11 cellular contexts compared by ENCODE assay signal in the genomic region with DNA sequence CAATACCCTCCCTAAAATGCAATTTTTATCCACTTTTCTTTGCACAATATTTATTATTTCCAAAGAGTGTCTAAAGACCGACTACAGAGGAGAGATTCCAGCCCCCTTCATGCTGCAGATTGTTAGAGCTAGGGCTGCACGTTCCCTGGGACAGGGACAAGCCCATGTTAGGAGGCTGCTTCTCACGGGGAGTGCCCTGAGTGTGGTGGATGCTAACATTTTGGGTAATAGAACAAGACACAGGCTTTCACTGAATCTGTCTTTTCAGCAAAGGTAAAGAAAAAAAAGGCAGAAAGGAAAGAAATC.
DNase-seq lines count a peak whose midpoint lies in the region; ATAC-seq, FAIRE-seq and TF ChIP-seq lines count a peak whose summit lies in the region.
"Had no signal": no experiment of that assay in that cellular context is flagged by ENCODE, and none has a peak within 500 bp of the region (broad histone marks: within the 10 kb centered on the region; RNA-seq: fewer than 3 reads in every experiment).

No MANE protein-coding gene starts in this region.

- H3K4me1 ChIP-seq in adipocyte (ENCODE audit: control insufficient read depth, insufficient read depth, low read length) (peaks cover 24% of the 10 kb centered on the region), heart left ventricle (peaks cover 0 to 19% (median 6%) of the 10 kb centered on the region in 12 donors), vagina (peaks cover 18% of the 10 kb centered on the region)

- H3K9ac ChIP-seq in adipocyte (ENCODE audit: low read length) = peak overlapping the region; percentile 73

- no peak for TF ChIP-seq POLR2A in heart left ventricle (IDR thresholded peaks at IDR 0.05)
- TF ChIP-seq POLR2A in vagina (IDR thresholded peaks at IDR 0.05) = no peak

- H3K36me3 ChIP-seq in adipocyte (ENCODE audit: control insufficient read depth, insufficient read depth, low read length, severe bottlenecking) (no peaks in the 10 kb centered on the region), heart left ventricle (no peaks in the 10 kb centered on the region), vagina (no peaks in the 10 kb centered on the region)

- WGBS in heart left ventricle, 4 donors = 36 to 53% (median 47%) methylated on average over 3 of the region's 3 CpGs

- H3K4me3 ChIP-seq in adipocyte (ENCODE audit: low read length) = peak overlapping the region; percentile 21
- H3K4me3 ChIP-seq in heart left ventricle = no peak overlapping the region
- H3K4me3 ChIP-seq in vagina = no peak overlapping the region

- TF ChIP-seq CTCF in heart left ventricle (IDR thresholded peaks at IDR 0.05) (no peak), vagina (IDR thresholded peaks at IDR 0.05) (no peak)

- DNase-seq in adipocyte (ENCODE audit: low read depth) (no peak), heart left ventricle (no peak), posterior vena cava (ENCODE audit: low spot score) (peak; percentile 36), vagina (ENCODE audit: extremely low spot score in 2 of 2) (no peak), G401 (ENCODE audit: low spot score) (no peak), GM19239 (ENCODE audit: insufficient read length, low spot score) (no peak)
- DNase-seq: activated CD4-positive, alpha-beta T cell treated with anti-CD3 and anti-CD28 coated beads for 36 hours; activated T-cell treated with anti-CD3 and anti-CD28 coated beads, Interleukin-2, amount 50 U/mL, for 48 hours; CD8-positive, alpha-beta memory T cell; stimulated activated naive CD8-positive, alpha-beta T cell treated with anti-CD3 and anti-CD28 coated beads, Interleukin-15, Interleukin-2, amounts not matched to agents 100 U/mL and 50 U/mL, for 24 hours had no signal

- H3K9me3 ChIP-seq in adipocyte (ENCODE audit: control insufficient read depth, low read length) (peaks cover 6% of the 10 kb centered on the region), heart left ventricle (no peaks in the 10 kb centered on the region), vagina (no peaks in the 10 kb centered on the region)

- H3K27me3 ChIP-seq in adipocyte (replicated peaks; ENCODE audit: control insufficient read depth, insufficient read depth, low read length) (no peaks in the 10 kb centered on the region), heart left ventricle (no peaks in the 10 kb centered on the region), vagina (no peaks in the 10 kb centered on the region)

- no peak for FAIRE-seq in GM19239 (lab: Jason Lieb, UNC)

- H3K27ac ChIP-seq in heart left ventricle = peak overlapping the region; percentile 1 to 82 (median 50)
- H3K27ac ChIP-seq in vagina = peak overlapping the region; percentile 86

- in situ Hi-C loops in G401 (cut with HindIII; ENCODE audit: low sequenced_read_pairs) = no loop called here

- intact Hi-C loops in heart left ventricle (cut with DNase I) = no loop called here
- intact Hi-C loops in posterior vena cava (cut with DNase I) = no loop called here
- intact Hi-C loops in vagina (cut with DNase I) = no loop called here

- ATAC-seq in heart left ventricle = peak; percentile 15 to 32 (median 23)
- ATAC-seq in HG03025 (IDR thresholded peaks at IDR 0.05; ENCODE audit: low FRiP score, unreplicated experiment) = no peak
- ATAC-seq: activated CD4-positive, alpha-beta T cell treated with anti-CD3 and anti-CD28 coated beads for 36 hours; stimulated activated naive CD8-positive, alpha-beta T cell treated with anti-CD3 and anti-CD28 coated beads, Interleukin-15, Interleukin-2, amounts not matched to agents 100 U/mL and 50 U/mL, for 24 hours had no signal
